Comparison of ENCODE assay signal across 8 cellular contexts in the genomic region with DNA sequence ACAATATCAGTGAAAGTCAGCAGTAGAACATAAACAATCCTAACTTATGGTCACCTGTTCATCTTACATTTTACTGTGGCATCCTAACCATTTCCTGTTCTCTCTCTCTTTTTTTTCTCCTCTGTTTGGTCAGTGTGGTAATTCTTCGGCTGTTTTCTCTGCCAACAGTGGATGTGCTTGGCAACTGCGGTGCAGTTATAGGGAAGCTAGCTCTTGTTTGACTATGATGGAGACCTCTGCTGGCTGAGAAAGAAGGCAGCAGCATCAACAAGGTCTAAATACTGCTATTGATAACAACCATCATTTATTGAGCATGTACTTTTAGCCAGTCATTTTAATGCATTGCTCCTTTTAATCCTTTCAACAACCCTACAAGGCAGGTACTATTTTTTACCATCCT. TPM values are rescaled to one million over a fixed set of nuclear protein-coding genes. Genes with fewer than 3 reads are reported as not detected.
A peak's percentile ranks its signal among the peaks of the same experiment; 100 is the strongest.
DNase-seq lines count a peak whose midpoint lies in the region; ATAC-seq and TF ChIP-seq lines count a peak whose summit lies in the region.

No MANE protein-coding gene starts in this region.

- no peak overlapping the region for H3K4me3 Mint-ChIP-seq in mesothelial cell of epicardium

- H3K9me2 ChIP-seq in SK-N-SH, result no peaks in the 10 kb centered on the region

- peaks cover 14% of the 10 kb centered on the region for H3K27me3 Mint-ChIP-seq in mesothelial cell of epicardium (ENCODE audit: low read depth)

- peak; percentile 62 for TF ChIP-seq RAD21 in SK-N-SH (IDR thresholded peaks at IDR 0.05; ENCODE audit: low read length)

- H3K36me3 Mint-ChIP-seq in mesothelial cell of epicardium, result no peaks in the 10 kb centered on the region

- peaks cover 5% of the 10 kb centered on the region for H3K9me3 Mint-ChIP-seq in mesothelial cell of epicardium

- no peak for TF ChIP-seq EP300 in SK-N-SH (IDR thresholded peaks at IDR 0.05; ENCODE audit: borderline replicate concordance in 1 of 2, low read depth in 1 of 2, low read length in 1 of 2)

- H3K27me3 ChIP-seq in SK-N-SH (ENCODE audit: insufficient read depth), result no peaks in the 10 kb centered on the region; the same call in 1 of the 2 replicates

- no peaks in the 10 kb centered on the region for H3F3A ChIP-seq in SK-N-SH (replicated peaks; ENCODE audit: insufficient read depth)

- TF ChIP-seq CTCF in SK-N-SH (IDR thresholded peaks at IDR 0.05), result peak; percentile 48
- TF ChIP-seq CTCF in mesothelial cell of epicardium (IDR thresholded peaks at IDR 0.05; ENCODE audit: unreplicated experiment), result no peak

- H3K4me2 ChIP-seq in SK-N-SH, result no peak overlapping the region

- no peak overlapping the region for H3K27ac Mint-ChIP-seq in mesothelial cell of epicardium

- WGBS in SK-N-SH (ENCODE audit: low lambda C conversion rate), result 8% methylated on average over 2 of the region's 2 CpGs

- H3K4me1 ChIP-seq in SK-N-SH (ENCODE audit: control insufficient read depth in 1 of 2, insufficient read depth in 2 of 2, low read depth in 1 of 2, low read length in 1 of 2), result no peaks in the 10 kb centered on the region; a peak in 1 of 4 replicates

- H2AFZ ChIP-seq in SK-N-SH (ENCODE audit: low read depth), result no peak overlapping the region

- H3K4me3 ChIP-seq in SK-N-SH (ENCODE audit: low read depth in 2 of 2, low read length in 1 of 2), result no peak overlapping the region

- no peaks in the 10 kb centered on the region for H4K20me1 ChIP-seq in SK-N-SH (ENCODE audit: insufficient read depth)

- POLR2A ChIA-PET in SK-N-SH (lab: Yijun Ruan, JAX), result no interaction called here

- CTCF ChIA-PET in SK-N-SH (lab: Yijun Ruan, JAX), result interaction anchor here (0.6 to 2.8 kb wide), 18 partner anchors 8 to 432 kb away, joined by 3 to 34 read pairs (median 5); a partner anchor contains a TSS

- in situ Hi-C loops in KBM-7 (cut with MboI; ENCODE audit: low pct_unique_long_range_greater_than_20kb, low sequenced_read_pairs), result no loop called here

- no peak for ATAC-seq in HG02571 (IDR thresholded peaks at IDR 0.05; ENCODE audit: unreplicated experiment)
- no peak for ATAC-seq in HG02642 (IDR thresholded peaks at IDR 0.05; ENCODE audit: poor library complexity, unreplicated experiment)

- H3K9ac ChIP-seq in SK-N-SH, result no peak overlapping the region

- DNase-seq in DMS53 treated with DMSO at 0.1 percent for 48 hours (lab: John Stamatoyannopoulos, UW; ENCODE audit: unreplicated experiment) (peak; percentile 63), KBM-7 (peak; percentile 34), SK-N-SH (peak; percentile 42), iPS-NIHi11 (ENCODE audit: low spot score) (peak; percentile 28), mesothelial cell of epicardium (ENCODE audit: low spot score in 2 of 2, unreplicated experiment in 2 of 2) (no peak)
- DNase-seq in activated naive CD4-positive, alpha-beta T cell (lab: John Stamatoyannopoulos, UW), result no peak

- H3K4me1 Mint-ChIP-seq in mesothelial cell of epicardium, result no peaks in the 10 kb centered on the region

- no peaks in the 10 kb centered on the region for H3K36me3 ChIP-seq in SK-N-SH (replicated peaks in 1 of 2; ENCODE audit: control insufficient read depth in 1 of 2, insufficient read depth in 2 of 2, low read length in 1 of 2)

- H3K79me2 ChIP-seq in SK-N-SH (ENCODE audit: insufficient read depth), result no peaks in the 10 kb centered on the region

- no peaks in the 10 kb centered on the region for H3K9me3 ChIP-seq in SK-N-SH

- H3K27ac ChIP-seq in SK-N-SH (ENCODE audit: low read depth in 2 of 2, low read length in 1 of 2), result no peak overlapping the region

TF ChIP-seq in SK-N-SH, 30 proteins besides CTCF, POLR2A, EP300 and RAD21:
- TF ChIP-seq MXI1 (IDR thresholded peaks at IDR 0.05; ENCODE audit: low read depth, low read length), result no peak
- peak; percentile 62; the same call in 1 of the 2 replicates for TF ChIP-seq SMC3 (IDR thresholded peaks at IDR 0.05; ENCODE audit: low read depth, low read length)
- no peak for TF ChIP-seq NFIC (IDR thresholded peaks at IDR 0.05; ENCODE audit: borderline replicate concordance)

RNA-seq across cellular contexts. Expression of a gene that starts 0.7 kb away (rescaled TPM):
- not detected in 2 replicates for polyA plus RNA-seq in SK-N-SH (2012; rRNA removed)
- polyA plus RNA-seq in SK-N-SH (2012; cell fraction: cytosol; rRNA removed), result not detected in 2 replicates
- polyA plus RNA-seq in SK-N-SH (2012; cell fraction: nucleus; rRNA removed), result not detected in 2 replicates
- not detected in 3 replicates for total RNA-seq in mesothelial cell of epicardium

RNA-seq across cellular contexts. Expression of a gene that starts 57.8 kb away (rescaled TPM):
- polyA plus RNA-seq in SK-N-SH (2012; rRNA removed), result not detected in 2 replicates
- polyA plus RNA-seq in SK-N-SH (2012; cell fraction: cytosol; rRNA removed), result not detected in 2 replicates
- polyA plus RNA-seq in SK-N-SH (2012; cell fraction: nucleus; rRNA removed), result not detected in 2 replicates
- 0.16 TPM in 1 of 3 replicates, not detected in the others for total RNA-seq in mesothelial cell of epicardium

Comparison
In these comparisons a context has a peak if more than half of its experiments do, and no peak if none do; other contexts are left out.
1. DNase-seq: peak in DMS53 treated with DMSO at 0.1 percent for 48 hours (single experiment), KBM-7 (single experiment), SK-N-SH (single experiment) and iPS-NIHi11 (single experiment); none in mesothelial cell of epicardium (0 of 2) and activated naive CD4-positive, alpha-beta T cell (0 of 4).